33 cellular contexts compared by ENCODE assay signal in the genomic region with DNA sequence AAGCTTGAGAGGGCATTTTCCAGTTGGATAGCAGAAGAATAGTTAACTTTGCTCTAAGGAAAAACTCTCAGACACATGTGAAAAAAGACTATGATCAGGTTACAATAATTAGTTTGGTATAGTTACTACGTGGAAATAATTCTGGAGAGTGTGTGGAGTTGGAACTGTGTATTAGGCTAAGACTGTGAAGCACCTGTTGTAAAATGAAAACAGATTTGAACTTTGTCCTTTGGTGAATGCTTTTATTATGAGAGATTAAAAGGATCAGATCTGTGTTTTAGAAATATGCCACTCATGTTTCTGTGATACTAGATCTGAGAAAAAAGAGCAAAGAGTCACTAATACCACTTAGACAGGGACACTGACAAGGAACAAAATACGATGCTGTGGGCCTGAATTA.
"Had no signal": no experiment of that assay in that cellular context is flagged by ENCODE, and none has a peak within 500 bp of the region (broad histone marks: within the 10 kb centered on the region; RNA-seq: fewer than 3 reads in every experiment).

No MANE protein-coding gene starts in this region.

- H3K36me3 Mint-ChIP-seq: activated CD4-positive, alpha-beta memory T cell treated with anti-CD3 and anti-CD28 coated beads for 36 hours; activated CD8-positive, alpha-beta memory T cell treated with anti-CD3 and anti-CD28 coated beads, Interleukin-2, amount 10 ng/mL, durations not matched to agents 7 days and 5 days; activated naive CD4-positive, alpha-beta T cell treated with anti-CD3 and anti-CD28 coated beads, Interleukin-2, amount 50 U/mL, for 24 hours; activated naive CD8-positive, alpha-beta T cell treated with anti-CD3 and anti-CD28 coated beads for 36 hours had no signal

- H3K27me3 ChIP-seq: adrenal gland, body of pancreas, esophagus muscularis mucosa, foreskin keratinocyte, gastrocnemius medialis, heart left ventricle had no signal

- H3K4me1 ChIP-seq: adrenal gland, body of pancreas, esophagus muscularis mucosa, foreskin keratinocyte, gastrocnemius medialis, heart left ventricle had no signal

- H3K4me3 ChIP-seq: adrenal gland, body of pancreas, esophagus muscularis mucosa, gastrocnemius medialis, heart left ventricle had no signal

- H3K9me3 ChIP-seq: adrenal gland, body of pancreas, esophagus muscularis mucosa, gastrocnemius medialis had no signal

- DNase-seq: activated CD4-positive, alpha-beta memory T cell treated with anti-CD3 and anti-CD28 coated beads for 36 hours; activated CD4-positive, alpha-beta T cell treated with anti-CD3 and anti-CD28 coated beads for 36 hours; activated CD4-positive, alpha-beta T cell treated with anti-CD3 and anti-CD28 coated beads, Interleukin-2, amount 10 ng/mL, durations not matched to agents 24 days and 14 days; activated CD4-positive, CD25-positive, alpha-beta regulatory T cell; activated CD4-positive, CD25-positive, alpha-beta regulatory T cell treated with anti-CD3 and anti-CD28 coated beads, Interleukin-2, amount 50 U/mL, for 72 hours; activated CD8-positive, alpha-beta memory T cell treated with anti-CD3 and anti-CD28 coated beads, Interleukin-2, amount 10 ng/mL, durations not matched to agents 7 days and 5 days; activated CD8-positive, alpha-beta memory T cell treated with anti-CD3 and anti-CD28 coated beads, Interleukin-2, amount 50 U/mL, for 4 hours; activated CD8-positive, alpha-beta T cell treated with anti-CD3 and anti-CD28 coated beads, Interleukin-2, amount 10 ng/mL, durations not matched to agents 7 days and 5 days; activated effector memory CD4-positive, alpha-beta T cell treated with anti-CD3 and anti-CD28 coated beads, Interleukin-2, amount 50 U/mL, for 16 hours; activated naive CD4-positive, alpha-beta T cell treated with anti-CD3 and anti-CD28 coated beads for 36 hours; activated naive CD8-positive, alpha-beta T cell treated with anti-CD3 and anti-CD28 coated beads for 36 hours; activated naive CD8-positive, alpha-beta T cell treated with anti-CD3 and anti-CD28 coated beads, Interleukin-2, amount 50 U/mL, for 24 hours; activated T-cell treated with anti-CD3 and anti-CD28 coated beads, Interleukin-2, amount 50 U/mL, for 1 hour; activated T-cell treated with anti-CD3 and anti-CD28 coated beads, Interleukin-2, amount 50 U/mL, for 48 hours; adrenal gland; amygdala; aorta; body of pancreas; caudate nucleus; cortex of kidney; dermis blood vessel endothelial cell; effector CD4-positive, alpha-beta T cell; effector memory CD8-positive, alpha-beta T cell; erythroblast; foreskin keratinocyte; gastrocnemius medialis; glutamatergic neuron; heart left ventricle; T-helper 2 cell had no signal

- ATAC-seq: activated CD4-positive, alpha-beta T cell treated with anti-CD3 and anti-CD28 coated beads for 36 hours; activated CD8-positive, alpha-beta memory T cell treated with anti-CD3 and anti-CD28 coated beads, Interleukin-2, amount 10 ng/mL, durations not matched to agents 7 days and 5 days; activated CD8-positive, alpha-beta T cell treated with anti-CD3 and anti-CD28 coated beads, Interleukin-2, amount 10 ng/mL, durations not matched to agents 7 days and 5 days; activated naive CD8-positive, alpha-beta T cell treated with anti-CD3 and anti-CD28 coated beads, Interleukin-2, amount 50 U/mL, for 24 hours; body of pancreas; effector memory CD8-positive, alpha-beta T cell; foreskin keratinocyte; gastrocnemius medialis; heart left ventricle had no signal

- H3K27me3 Mint-ChIP-seq: activated CD4-positive, alpha-beta memory T cell treated with anti-CD3 and anti-CD28 coated beads for 36 hours; activated CD4-positive, alpha-beta T cell treated with anti-CD3 and anti-CD28 coated beads for 36 hours; activated CD4-positive, alpha-beta T cell treated with anti-CD3 and anti-CD28 coated beads, Interleukin-2, amount 10 ng/mL, durations not matched to agents 24 days and 14 days; activated CD8-positive, alpha-beta memory T cell treated with anti-CD3 and anti-CD28 coated beads, Interleukin-2, amount 10 ng/mL, durations not matched to agents 7 days and 5 days; activated naive CD4-positive, alpha-beta T cell treated with anti-CD3 and anti-CD28 coated beads, Interleukin-2, amount 50 U/mL, for 24 hours; activated naive CD8-positive, alpha-beta T cell treated with anti-CD3 and anti-CD28 coated beads for 36 hours; activated naive CD8-positive, alpha-beta T cell treated with anti-CD3 and anti-CD28 coated beads, Interleukin-2, amount 50 U/mL, for 24 hours; effector memory CD8-positive, alpha-beta T cell had no signal

- H3K27ac ChIP-seq: adrenal gland, body of pancreas, esophagus muscularis mucosa, foreskin keratinocyte, gastrocnemius medialis, heart left ventricle had no signal

- H3K36me3 ChIP-seq: adrenal gland, esophagus muscularis mucosa, gastrocnemius medialis, heart left ventricle had no signal

- H3K4me3 Mint-ChIP-seq: activated CD4-positive, alpha-beta memory T cell treated with anti-CD3 and anti-CD28 coated beads for 36 hours; activated CD4-positive, alpha-beta T cell treated with anti-CD3 and anti-CD28 coated beads for 36 hours; activated CD4-positive, alpha-beta T cell treated with anti-CD3 and anti-CD28 coated beads, Interleukin-2, amount 10 ng/mL, durations not matched to agents 24 days and 14 days; activated CD8-positive, alpha-beta memory T cell treated with anti-CD3 and anti-CD28 coated beads, Interleukin-2, amount 10 ng/mL, durations not matched to agents 7 days and 5 days; activated CD8-positive, alpha-beta T cell treated with anti-CD3 and anti-CD28 coated beads, Interleukin-2, amount 10 ng/mL, durations not matched to agents 7 days and 5 days; activated naive CD4-positive, alpha-beta T cell treated with anti-CD3 and anti-CD28 coated beads for 36 hours; activated naive CD4-positive, alpha-beta T cell treated with anti-CD3 and anti-CD28 coated beads, Interleukin-2, amount 50 U/mL, for 24 hours; activated naive CD8-positive, alpha-beta T cell treated with anti-CD3 and anti-CD28 coated beads for 36 hours; activated naive CD8-positive, alpha-beta T cell treated with anti-CD3 and anti-CD28 coated beads, Interleukin-2, amount 50 U/mL, for 24 hours; activated T-helper 1 cell treated with anti-CD3 and anti-CD28 coated beads, Interleukin-12 subunit alpha, Interleukin-12 subunit beta, Interleukin-2, Interleukin-4 antibody, amounts not matched to agents 30 ng/mL and 10 ng/mL and 1 ng/mL, durations not matched to agents 14 hours and 24 hours and 36 hours; effector memory CD8-positive, alpha-beta T cell had no signal

- H3K4me1 Mint-ChIP-seq: activated CD4-positive, alpha-beta T cell treated with anti-CD3 and anti-CD28 coated beads for 36 hours; activated CD4-positive, alpha-beta T cell treated with anti-CD3 and anti-CD28 coated beads, Interleukin-2, amount 10 ng/mL, durations not matched to agents 24 days and 14 days; activated CD8-positive, alpha-beta memory T cell treated with anti-CD3 and anti-CD28 coated beads, Interleukin-2, amount 10 ng/mL, durations not matched to agents 7 days and 5 days; activated naive CD4-positive, alpha-beta T cell treated with anti-CD3 and anti-CD28 coated beads, Interleukin-2, amount 50 U/mL, for 24 hours; activated naive CD8-positive, alpha-beta T cell treated with anti-CD3 and anti-CD28 coated beads for 36 hours; activated naive CD8-positive, alpha-beta T cell treated with anti-CD3 and anti-CD28 coated beads, Interleukin-2, amount 50 U/mL, for 24 hours had no signal

- H3K27ac Mint-ChIP-seq: activated CD4-positive, alpha-beta memory T cell treated with anti-CD3 and anti-CD28 coated beads for 36 hours; activated CD4-positive, alpha-beta T cell treated with anti-CD3 and anti-CD28 coated beads for 36 hours; activated CD4-positive, alpha-beta T cell treated with anti-CD3 and anti-CD28 coated beads, Interleukin-2, amount 10 ng/mL, durations not matched to agents 24 days and 14 days; activated CD8-positive, alpha-beta memory T cell treated with anti-CD3 and anti-CD28 coated beads, Interleukin-2, amount 10 ng/mL, durations not matched to agents 7 days and 5 days; activated CD8-positive, alpha-beta T cell treated with anti-CD3 and anti-CD28 coated beads, Interleukin-2, amount 10 ng/mL, durations not matched to agents 7 days and 5 days; activated naive CD4-positive, alpha-beta T cell treated with anti-CD3 and anti-CD28 coated beads for 36 hours; activated naive CD4-positive, alpha-beta T cell treated with anti-CD3 and anti-CD28 coated beads, Interleukin-2, amount 50 U/mL, for 24 hours; activated naive CD8-positive, alpha-beta T cell treated with anti-CD3 and anti-CD28 coated beads for 36 hours; activated naive CD8-positive, alpha-beta T cell treated with anti-CD3 and anti-CD28 coated beads, Interleukin-2, amount 50 U/mL, for 24 hours; activated T-helper 1 cell treated with anti-CD3 and anti-CD28 coated beads, Interleukin-12 subunit alpha, Interleukin-12 subunit beta, Interleukin-2, Interleukin-4 antibody, amounts not matched to agents 30 ng/mL and 10 ng/mL and 1 ng/mL, durations not matched to agents 14 hours and 24 hours and 36 hours; activated T-helper 2 cell treated with anti-CD3 and anti-CD28 coated beads, Interferon-gamma antibody, Interleukin-2, Interleukin-4, amounts not matched to agents 10 μg/mL and 5 μg/mL and 100 μg/mL, durations not matched to agents 14 hours and 24 hours and 36 hours; effector memory CD8-positive, alpha-beta T cell had no signal

- H3K9me3 Mint-ChIP-seq: activated CD4-positive, alpha-beta memory T cell treated with anti-CD3 and anti-CD28 coated beads for 36 hours; activated naive CD4-positive, alpha-beta T cell treated with anti-CD3 and anti-CD28 coated beads for 36 hours; activated naive CD4-positive, alpha-beta T cell treated with anti-CD3 and anti-CD28 coated beads, Interleukin-2, amount 50 U/mL, for 24 hours; activated T-helper 1 cell treated with anti-CD3 and anti-CD28 coated beads, Interleukin-12 subunit alpha, Interleukin-12 subunit beta, Interleukin-2, Interleukin-4 antibody, amounts not matched to agents 30 ng/mL and 10 ng/mL and 1 ng/mL, durations not matched to agents 14 hours and 24 hours and 36 hours had no signal
